In genomic region chr5:5042786-5043185, GRCh38 we compare ENCODE assay signal across 21 cellular contexts.
"Had no signal": no experiment of that assay in that cellular context is flagged by ENCODE, and none has a peak within 500 bp of the region (broad histone marks: within the 10 kb centered on the region; RNA-seq: fewer than 3 reads in every experiment).

No MANE protein-coding gene starts in this region.

- H3K4me3 Mint-ChIP-seq: activated CD4-positive, alpha-beta memory T cell treated with anti-CD3 and anti-CD28 coated beads, Interleukin-2, amount 10 ng/mL, durations not matched to agents 7 days and 5 days; activated CD4-positive, alpha-beta T cell treated with anti-CD3 and anti-CD28 coated beads for 36 hours; activated CD4-positive, alpha-beta T cell treated with anti-CD3 and anti-CD28 coated beads, Interleukin-2, amount 10 ng/mL, durations not matched to agents 24 days and 14 days; activated naive CD8-positive, alpha-beta T cell; activated T-cell treated with anti-CD3 and anti-CD28 coated beads, Interleukin-2, amount 50 U/mL, for 24 hours; activated T-cell treated with anti-CD3 and anti-CD28 coated beads, Interleukin-2, amount 50 U/mL, for 72 hours had no signal

- H3K4me1 Mint-ChIP-seq: activated CD4-positive, alpha-beta memory T cell treated with anti-CD3 and anti-CD28 coated beads, Interleukin-2, amount 10 ng/mL, durations not matched to agents 7 days and 5 days; activated CD4-positive, alpha-beta T cell treated with anti-CD3 and anti-CD28 coated beads for 36 hours; activated CD4-positive, alpha-beta T cell treated with anti-CD3 and anti-CD28 coated beads, Interleukin-2, amount 10 ng/mL, durations not matched to agents 24 days and 14 days had no signal

- ATAC-seq: activated CD4-positive, alpha-beta T cell treated with anti-CD3 and anti-CD28 coated beads for 36 hours; activated T-cell treated with anti-CD3 and anti-CD28 coated beads, Interleukin-2, amount 50 U/mL, for 72 hours; body of pancreas had no signal

- H3K27me3 Mint-ChIP-seq: activated CD4-positive, alpha-beta memory T cell treated with anti-CD3 and anti-CD28 coated beads, Interleukin-2, amount 10 ng/mL, durations not matched to agents 7 days and 5 days; activated CD4-positive, alpha-beta T cell treated with anti-CD3 and anti-CD28 coated beads for 36 hours; activated CD4-positive, alpha-beta T cell treated with anti-CD3 and anti-CD28 coated beads, Interleukin-2, amount 10 ng/mL, durations not matched to agents 24 days and 14 days; activated naive CD8-positive, alpha-beta T cell; activated T-cell treated with anti-CD3 and anti-CD28 coated beads, Interleukin-2, amount 50 U/mL, for 24 hours had no signal

- H3K9me3 Mint-ChIP-seq: activated CD4-positive, alpha-beta memory T cell treated with anti-CD3 and anti-CD28 coated beads, Interleukin-2, amount 10 ng/mL, durations not matched to agents 7 days and 5 days; activated CD4-positive, alpha-beta T cell treated with anti-CD3 and anti-CD28 coated beads, Interleukin-2, amount 10 ng/mL, durations not matched to agents 24 days and 14 days had no signal

- H3K36me3 Mint-ChIP-seq: activated naive CD8-positive, alpha-beta T cell had no signal

- H3K27ac Mint-ChIP-seq: activated CD4-positive, alpha-beta memory T cell treated with anti-CD3 and anti-CD28 coated beads, Interleukin-2, amount 10 ng/mL, durations not matched to agents 7 days and 5 days; activated CD4-positive, alpha-beta T cell treated with anti-CD3 and anti-CD28 coated beads for 36 hours; activated CD4-positive, alpha-beta T cell treated with anti-CD3 and anti-CD28 coated beads, Interleukin-2, amount 10 ng/mL, durations not matched to agents 24 days and 14 days; activated naive CD8-positive, alpha-beta T cell; activated T-cell treated with anti-CD3 and anti-CD28 coated beads, Interleukin-2, amount 50 U/mL, for 24 hours; activated T-cell treated with anti-CD3 and anti-CD28 coated beads, Interleukin-2, amount 50 U/mL, for 72 hours had no signal

- DNase-seq: activated CD4-positive, alpha-beta memory T cell treated with anti-CD3 and anti-CD28 coated beads, Interleukin-2, amount 10 ng/mL, durations not matched to agents 7 days and 5 days; activated CD4-positive, alpha-beta T cell treated with anti-CD3 and anti-CD28 coated beads for 36 hours; activated CD4-positive, alpha-beta T cell treated with anti-CD3 and anti-CD28 coated beads, Interleukin-2, amount 10 ng/mL, durations not matched to agents 24 days and 14 days; activated CD4-positive, CD25-positive, alpha-beta regulatory T cell; activated CD4-positive, CD25-positive, alpha-beta regulatory T cell treated with anti-CD3 and anti-CD28 coated beads, Interleukin-2, amount 50 U/mL, for 72 hours; activated CD8-positive, alpha-beta memory T cell treated with anti-CD3 and anti-CD28 coated beads, Interleukin-2, amount 50 U/mL, for 48 hours; activated gamma-delta T cell; activated naive CD4-positive, alpha-beta T cell; activated naive CD4-positive, alpha-beta T cell treated with anti-CD3 and anti-CD28 coated beads, Interleukin-2, amount 50 U/mL, for 16 hours; activated T-cell treated with anti-CD3 and anti-CD28 coated beads for 4 hours; activated T-cell treated with anti-CD3 and anti-CD28 coated beads, Interleukin-2, amount 50 U/mL, for 24 hours; activated T-cell treated with anti-CD3 and anti-CD28 coated beads, Interleukin-2, amount 50 U/mL, for 72 hours; amniotic stem cell; anterior cingulate cortex; body of pancreas; caudate nucleus; effector CD8-positive, alpha-beta T cell; esophagus squamous epithelium; glutamatergic neuron; T-helper 2 cell had no signal
